Comparison of ENCODE assay signal across 1 cellular context in genomic region chr2:43207553-43208300, GRCh38.
A peak's percentile ranks its signal among the peaks of the same experiment; 100 is the strongest.
TF ChIP-seq lines count a peak whose summit lies in the region.

No MANE protein-coding gene starts in this region.

TF ChIP-seq in K562, 482 proteins besides CTCF, POLR2A, EP300 and RAD21:
- TF ChIP-seq XRCC5 (IDR thresholded peaks at IDR 0.05; ENCODE audit: low read depth, low read length) (no peak), ZFP36 (IDR thresholded peaks at IDR 0.05; ENCODE audit: low read depth, low read length, partially characterized antibody) (peak; percentile 70), THAP12 (CRISPR knock-in tag; IDR thresholded peaks at IDR 0.05) (no peak)
